ENCODE assay signal across 20 cellular contexts in the genomic region with DNA sequence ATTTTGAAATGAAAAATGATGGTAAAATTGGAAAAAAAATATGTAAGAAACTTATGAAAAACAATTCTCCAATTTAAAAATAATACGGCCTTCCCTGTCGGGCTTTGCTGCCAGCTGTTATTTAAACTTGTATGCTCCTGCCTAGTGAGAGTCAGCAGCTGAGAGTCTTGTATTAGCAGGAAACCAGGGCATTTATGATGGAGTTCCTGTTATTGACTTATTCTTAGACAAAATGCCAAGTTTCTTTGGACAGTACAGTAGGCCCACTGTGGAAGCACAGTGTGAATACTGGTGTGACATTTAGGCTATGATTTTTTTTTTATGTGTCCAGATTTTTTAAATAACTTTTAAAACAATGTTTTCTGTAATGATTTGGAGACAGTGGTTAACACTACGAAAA. TPM values are rescaled to one million over a fixed set of nuclear protein-coding genes. Genes with fewer than 3 reads are reported as not detected.
A peak's percentile ranks its signal among the peaks of the same experiment; 100 is the strongest.
DNase-seq lines count a peak whose midpoint lies in the region; ATAC-seq and TF ChIP-seq lines count a peak whose summit lies in the region.
"Had no signal": no experiment of that assay in that cellular context is flagged by ENCODE, and none has a peak within 500 bp of the region (broad histone marks: within the 10 kb centered on the region; RNA-seq: fewer than 3 reads in every experiment).

No MANE protein-coding gene starts in this region.

- no peak overlapping the region for H2AFZ ChIP-seq in GM23338

- no peaks in the 10 kb centered on the region for H3K9me3 ChIP-seq in subcutaneous abdominal adipose tissue (ENCODE audit: control insufficient read depth in 5 of 5, low read length in 5 of 5)
- H3K9me3 ChIP-seq: A549 had no signal

- H3K4me3 Mint-ChIP-seq in GM23338, result no peak overlapping the region
- H3K4me3 Mint-ChIP-seq: B cell, CD14-positive monocyte had no signal

- peaks cover 6% of the 10 kb centered on the region; the same call in 2 of the 3 replicates for H3K4me1 Mint-ChIP-seq in GM23338
- H3K4me1 Mint-ChIP-seq: B cell, CD14-positive monocyte had no signal

- ATAC-seq in left cardiac atrium (peak; percentile 44 to 57), Right ventricle myocardium superior (ENCODE audit: poor library complexity) (no peak), GM23338 (no peak)
- ATAC-seq: A549 had no signal

- H3K79me2 ChIP-seq in GM23338 (replicated peaks; ENCODE audit: insufficient read depth), result peaks cover 18% of the 10 kb centered on the region

- no peak overlapping the region for H3K4me2 ChIP-seq in GM23338
- H3K4me2 ChIP-seq: A549 had no signal

- no peaks in the 10 kb centered on the region for H3K27me3 Mint-ChIP-seq in GM23338 (ENCODE audit: insufficient read depth, low read depth, poor library complexity)
- H3K27me3 Mint-ChIP-seq: B cell had no signal

- H3K27ac ChIP-seq in subcutaneous abdominal adipose tissue (ENCODE audit: low read depth, low read length) (peak overlapping the region; percentile 27), GM23338 (ENCODE audit: low read depth) (no peak overlapping the region)
- H3K27ac ChIP-seq: A549 had no signal

- peaks cover 4% of the 10 kb centered on the region for H4K20me1 ChIP-seq in GM23338 (replicated peaks; ENCODE audit: insufficient read depth)

- H3K9me2 ChIP-seq in GM23338 (ENCODE audit: insufficient read depth), result no peaks in the 10 kb centered on the region

- intact Hi-C loops in left cardiac atrium (cut with DNase I) (loop anchor here in 1 of 2 donors (10.0 kb wide), 2 partner anchors 152 to 432 kb away; no protein-coding TSS in a partner anchor), Right ventricle myocardium superior (cut with DNase I) (no loop called here)

- H3K9me3 Mint-ChIP-seq in GM23338, result peaks cover 10% of the 10 kb centered on the region; the same call in 2 of the 3 replicates

- H3F3A ChIP-seq in GM23338 (replicated peaks; ENCODE audit: low read depth), result no peaks in the 10 kb centered on the region

- TF ChIP-seq CTCF in GM23338 (conservative IDR thresholded peaks at IDR 0.05; ENCODE audit: low read depth in 2 of 2), result no peak

- H3K27ac Mint-ChIP-seq in GM23338, result no peak overlapping the region
- H3K27ac Mint-ChIP-seq: B cell had no signal

- H3K36me3 Mint-ChIP-seq in GM23338 (ENCODE audit: low read depth), result peaks cover 9% of the 10 kb centered on the region; the same call in 2 of the 3 replicates
- H3K36me3 Mint-ChIP-seq: CD14-positive monocyte had no signal

- H3K4me1 ChIP-seq in subcutaneous abdominal adipose tissue (ENCODE audit: control insufficient read depth in 5 of 5, insufficient read depth in 5 of 5, low read length in 5 of 5) (peaks cover 0 to 21% (median 4%) of the 10 kb centered on the region in 5 donors), GM23338 (ENCODE audit: insufficient read depth) (peaks cover 9% of the 10 kb centered on the region; the same call in 1 of the 2 replicates)
- H3K4me1 ChIP-seq: A549 had no signal

- H3K27me3 ChIP-seq in subcutaneous abdominal adipose tissue (ENCODE audit: control insufficient read depth in 5 of 5, insufficient read depth in 4 of 5, low read length in 5 of 5), result no peaks in the 10 kb centered on the region
- H3K27me3 ChIP-seq in GM23338 (ENCODE audit: insufficient read depth), result no peaks in the 10 kb centered on the region

- H3K36me3 ChIP-seq in subcutaneous abdominal adipose tissue (ENCODE audit: control insufficient read depth in 5 of 5, insufficient read depth in 5 of 5, low read length in 5 of 5) (no peaks in the 10 kb centered on the region), GM23338 (ENCODE audit: insufficient read depth) (no peaks in the 10 kb centered on the region)

- H3K9ac ChIP-seq in subcutaneous abdominal adipose tissue (ENCODE audit: low read length in 5 of 5), result no peak overlapping the region

- no peak for DNase-seq in left cardiac atrium
- no peak for DNase-seq in Right ventricle myocardium superior
- DNase-seq in dermis microvascular lymphatic vessel endothelial cell (ENCODE audit: low read depth in 2 of 2), result peak; percentile 74 to 95
- peak; percentile 84 to 93 for DNase-seq in lung microvascular endothelial cell (ENCODE audit: low read depth in 2 of 2)
- no peak for DNase-seq in D341Med (ENCODE audit: low spot score)
- no peak for DNase-seq in GM23338 (ENCODE audit: low spot score)
- no peak for DNase-seq in NCI-H2227 (lab: John Stamatoyannopoulos, UW; ENCODE audit: unreplicated experiment)
- DNase-seq: EL, GF-D8, Karpas-422, MV-4-11, NCI-H1105 treated with DMSO at 0.1 percent for 48 hours, NCI-H2029 treated with DMSO at 0.1 percent for 48 hours, NCI-H345, NCI-H526, SHP77 had no signal

- H3K4me3 ChIP-seq in subcutaneous abdominal adipose tissue (ENCODE audit: low read depth in 1 of 5, low read length in 5 of 5) (no peak overlapping the region), GM23338 (no peak overlapping the region)
- H3K4me3 ChIP-seq: A549 had no signal

TF ChIP-seq in GM23338, 12 proteins besides CTCF, POLR2A, EP300 and RAD21:
- TF ChIP-seq, protein P1, sequence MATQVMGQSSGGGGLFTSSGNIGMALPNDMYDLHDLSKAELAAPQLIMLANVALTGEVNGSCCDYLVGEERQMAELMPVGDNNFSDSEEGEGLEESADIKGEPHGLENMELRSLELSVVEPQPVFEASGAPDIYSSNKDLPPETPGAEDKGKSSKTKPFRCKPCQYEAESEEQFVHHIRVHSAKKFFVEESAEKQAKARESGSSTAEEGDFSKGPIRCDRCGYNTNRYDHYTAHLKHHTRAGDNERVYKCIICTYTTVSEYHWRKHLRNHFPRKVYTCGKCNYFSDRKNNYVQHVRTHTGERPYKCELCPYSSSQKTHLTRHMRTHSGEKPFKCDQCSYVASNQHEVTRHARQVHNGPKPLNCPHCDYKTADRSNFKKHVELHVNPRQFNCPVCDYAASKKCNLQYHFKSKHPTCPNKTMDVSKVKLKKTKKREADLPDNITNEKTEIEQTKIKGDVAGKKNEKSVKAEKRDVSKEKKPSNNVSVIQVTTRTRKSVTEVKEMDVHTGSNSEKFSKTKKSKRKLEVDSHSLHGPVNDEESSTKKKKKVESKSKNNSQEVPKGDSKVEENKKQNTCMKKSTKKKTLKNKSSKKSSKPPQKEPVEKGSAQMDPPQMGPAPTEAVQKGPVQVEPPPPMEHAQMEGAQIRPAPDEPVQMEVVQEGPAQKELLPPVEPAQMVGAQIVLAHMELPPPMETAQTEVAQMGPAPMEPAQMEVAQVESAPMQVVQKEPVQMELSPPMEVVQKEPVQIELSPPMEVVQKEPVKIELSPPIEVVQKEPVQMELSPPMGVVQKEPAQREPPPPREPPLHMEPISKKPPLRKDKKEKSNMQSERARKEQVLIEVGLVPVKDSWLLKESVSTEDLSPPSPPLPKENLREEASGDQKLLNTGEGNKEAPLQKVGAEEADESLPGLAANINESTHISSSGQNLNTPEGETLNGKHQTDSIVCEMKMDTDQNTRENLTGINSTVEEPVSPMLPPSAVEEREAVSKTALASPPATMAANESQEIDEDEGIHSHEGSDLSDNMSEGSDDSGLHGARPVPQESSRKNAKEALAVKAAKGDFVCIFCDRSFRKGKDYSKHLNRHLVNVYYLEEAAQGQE (IDR thresholded peaks at IDR 0.05; ENCODE audit: unreplicated experiment), result no peak
- TF ChIP-seq NANOG (IDR thresholded peaks at IDR 0.05; ENCODE audit: borderline replicate concordance) (no peak), POLR2AphosphoS5 (IDR thresholded peaks at IDR 0.05; ENCODE audit: low read depth) (no peak), ZNF331 (CRISPR knock-in tag; IDR thresholded peaks at IDR 0.05; ENCODE audit: low read depth) (no peak), STAT1 (IDR thresholded peaks at IDR 0.05; ENCODE audit: unreplicated experiment) (no peak)

RNA-seq across cellular contexts. Expression of gene GMDS, which starts 42.1 kb away (rescaled TPM):
- total RNA-seq in left cardiac atrium (10 to 100 TPM in 1 of 2 donors, 1 to 10 TPM in 1; 8.4 to 20.8 TPM), Right ventricle myocardium superior (4.9 TPM), dermis microvascular lymphatic vessel endothelial cell (6.2 and 9.2 TPM in 2 replicates), lung microvascular endothelial cell (7.2 and 7.7 TPM in 2 replicates)
- 30.1 and 35.7 TPM in 2 replicates for total RNA-seq in GM23338 (2014; rRNA removed; shearing (Covaris generic))
- polyA plus RNA-seq in GM23338 (2016; fragmentation: Nextera tagmentation; extraction: Ambion mirVana), result 36.5 and 44.6 TPM in 2 replicates

Comparison
In these comparisons a context has a peak if more than half of its experiments do, and no peak if none do; other contexts are left out.
1. ATAC-seq: peak in left cardiac atrium (2 of 2); none in Right ventricle myocardium superior (single experiment) and GM23338 (single experiment).
2. DNase-seq: peak in dermis microvascular lymphatic vessel endothelial cell (2 of 2) and lung microvascular endothelial cell (2 of 2); none in left cardiac atrium (single experiment), Right ventricle myocardium superior (single experiment), D341Med (single experiment), GM23338 (single experiment) and NCI-H2227 (single experiment).